Comparison of ENCODE assay signal across 24 cellular contexts in the genomic region with DNA sequence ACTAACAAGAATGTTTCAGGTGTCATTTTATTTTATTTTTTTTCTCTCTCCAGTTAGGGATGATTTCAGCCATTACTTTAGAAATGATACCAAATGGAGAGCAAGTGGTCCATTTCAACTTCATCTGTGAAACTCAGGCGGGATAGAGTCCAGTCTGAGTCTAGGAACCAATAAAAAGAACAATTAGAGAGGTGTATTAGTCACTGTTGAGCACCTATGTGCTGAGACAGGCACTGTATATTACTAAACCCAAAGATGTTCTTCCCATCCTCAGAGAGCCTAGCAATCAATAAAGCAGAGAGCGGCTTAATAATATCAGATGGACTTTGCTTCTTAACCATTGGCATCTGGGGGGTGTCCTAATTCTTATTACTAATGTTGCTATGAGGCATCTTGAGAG.
DNase-seq lines count a peak whose midpoint lies in the region; ATAC-seq, FAIRE-seq and TF ChIP-seq lines count a peak whose summit lies in the region.
"Had no signal": no experiment of that assay in that cellular context is flagged by ENCODE, and none has a peak within 500 bp of the region (broad histone marks: within the 10 kb centered on the region; RNA-seq: fewer than 3 reads in every experiment).

No MANE protein-coding gene starts in this region.

- intact Hi-C loops in HepG2 (cut with micrococcal nuclease; ENCODE audit: unreplicated experiment) (no loop called here), gastrocnemius medialis (cut with DNase I; ENCODE audit: low total_unique reads) (no loop called here), mucosa of descending colon (cut with DNase I, micrococcal nuclease) (no loop called here)

- WGBS in smooth muscle cell (ENCODE audit: low lambda C conversion rate): 88% methylated on average over 2 of the region's 2 CpGs
- WGBS in HepG2 (ENCODE audit: low lambda C conversion rate): 25% methylated on average over 2 of the region's 2 CpGs

- H3K27me3 ChIP-seq in Karpas-422 (ENCODE audit: low read length) (no peaks in the 10 kb centered on the region), smooth muscle cell (ENCODE audit: low read depth) (no peaks in the 10 kb centered on the region), HepG2 (ENCODE audit: control insufficient read depth in 1 of 2, insufficient read depth in 2 of 2, low read length in 2 of 2) (no peaks in the 10 kb centered on the region), gastrocnemius medialis (no peaks in the 10 kb centered on the region)
- H3K27me3 ChIP-seq: SJSA1 had no signal

- CTCF ChIA-PET in HepG2 (lab: Yijun Ruan, JAX; ENCODE audit: low intra/inter-chr PET ratio, low total read pairs): no interaction called here

- no peak for TF ChIP-seq POLR2A in HepG2 (IDR thresholded peaks at IDR 0.05; ENCODE audit: insufficient read depth in 1 of 2, low read depth in 2 of 2, low read length in 2 of 2)
- TF ChIP-seq POLR2A in gastrocnemius medialis (IDR thresholded peaks at IDR 0.05): no peak

- no peak for TF ChIP-seq RAD21 in HepG2 (CRISPR knock-in tag; IDR thresholded peaks at IDR 0.05)

- no peaks in the 10 kb centered on the region for H3K9me2 ChIP-seq in Karpas-422 (replicated peaks; ENCODE audit: insufficient read depth, low read length)

- H3K4me1 ChIP-seq in Karpas-422 (ENCODE audit: low read length): peaks cover 41% of the 10 kb centered on the region
- peaks cover 26% of the 10 kb centered on the region for H3K4me1 ChIP-seq in smooth muscle cell (ENCODE audit: low read depth)
- H3K4me1 ChIP-seq in HepG2 (ENCODE audit: insufficient read depth, low read length): no peaks in the 10 kb centered on the region
- H3K4me1 ChIP-seq in gastrocnemius medialis: no peaks in the 10 kb centered on the region
- H3K4me1 ChIP-seq in mucosa of descending colon (ENCODE audit: low read depth): no peaks in the 10 kb centered on the region
- H3K4me1 ChIP-seq: SJSA1 had no signal

- POLR2A ChIA-PET in HepG2 (lab: Yijun Ruan, JAX): no interaction called here

- H4K20me1 ChIP-seq in Karpas-422 (ENCODE audit: insufficient read depth, low read depth, low read length): no peaks in the 10 kb centered on the region
- H4K20me1 ChIP-seq in smooth muscle cell (ENCODE audit: low read depth): no peaks in the 10 kb centered on the region
- no peaks in the 10 kb centered on the region for H4K20me1 ChIP-seq in HepG2 (ENCODE audit: insufficient read depth, low read length)

- H3K9ac ChIP-seq in Karpas-422 (ENCODE audit: low read length) (peak overlapping the region; percentile 63), smooth muscle cell (ENCODE audit: low read depth) (no peak overlapping the region), HepG2 (ENCODE audit: insufficient read depth, low read depth, low read length) (no peak overlapping the region)
- H3K9ac ChIP-seq: KMS-11 had no signal

- H3F3A ChIP-seq in smooth muscle cell (ENCODE audit: low read depth): peaks cover 21% of the 10 kb centered on the region

- peak overlapping the region; percentile 87; the same call in 1 of the 2 replicates for H3K27ac ChIP-seq in Karpas-422 (ENCODE audit: low read length)
- peak overlapping the region; percentile 73 for H3K27ac ChIP-seq in smooth muscle cell (ENCODE audit: low read depth)
- no peak overlapping the region for H3K27ac ChIP-seq in HepG2 (ENCODE audit: extremely low read length, insufficient read depth, low read length)
- no peak overlapping the region for H3K27ac ChIP-seq in gastrocnemius medialis
- H3K27ac ChIP-seq: C4-2B, KMS-11, SJSA1 had no signal

- no peak for DNase-seq in Karpas-422
- DNase-seq in NCI-H82 (lab: John Stamatoyannopoulos, UW): peak; percentile 58
- no peak for DNase-seq in smooth muscle cell (lab: John Stamatoyannopoulos, UW; ENCODE audit: unreplicated experiment)
- no peak for DNase-seq in HepG2 (ENCODE audit: low spot score)
- no peak for DNase-seq in gastrocnemius medialis
- no peak for DNase-seq in mucosa of descending colon
- DNase-seq: Caco-2; CD8-positive, alpha-beta T cell; EL; GF-D8; HCEC 1CT; NCI-H1048; NCI-H1417; NCI-H1694; NCI-H2029 treated with DMSO at 0.1 percent for 48 hours; NCI-H2227 treated with DMSO at 0.1 percent for 48 hours; PC-3; Right ventricle myocardium superior had no signal

- H3K4me2 ChIP-seq in Karpas-422 (ENCODE audit: low read depth, low read length, poor library complexity, severe bottlenecking) (peak overlapping the region; percentile 85), smooth muscle cell (peak overlapping the region; percentile 25), HepG2 (ENCODE audit: low read depth, low read length) (no peak overlapping the region)
- H3K4me2 ChIP-seq: KMS-11 had no signal

- TF ChIP-seq CTCF in smooth muscle cell (IDR thresholded peaks at IDR 0.05; ENCODE audit: borderline replicate concordance, insufficient read depth, poor library complexity, severe bottlenecking): no peak
- TF ChIP-seq CTCF in HepG2 (CRISPR knock-in tag; IDR thresholded peaks at IDR 0.05): no peak
- TF ChIP-seq CTCF in gastrocnemius medialis (IDR thresholded peaks at IDR 0.05 in 4 of 5, conservative IDR thresholded peaks at IDR 0.05 in 1 of 5): no peak
- no peak for TF ChIP-seq CTCF in mucosa of descending colon (IDR thresholded peaks at IDR 0.05)

- peak; percentile 68 for ATAC-seq in esophagus mucosa
- ATAC-seq in HepG2: no peak
- no peak for ATAC-seq in gastrocnemius medialis
- no peak for ATAC-seq in mucosa of descending colon
- ATAC-seq: CD8-positive, alpha-beta T cell had no signal

- H3K79me2 ChIP-seq in Karpas-422 (ENCODE audit: low read length): no peaks in the 10 kb centered on the region
- no peaks in the 10 kb centered on the region for H3K79me2 ChIP-seq in smooth muscle cell (ENCODE audit: low read depth)
- no peaks in the 10 kb centered on the region for H3K79me2 ChIP-seq in HepG2 (ENCODE audit: insufficient read depth, low read length)

- in situ Hi-C loops in HepG2 (cut with HindIII; ENCODE audit: extremely low pct_ligation_motif_present, low pct_unique_long_range_greater_than_20kb): no loop called here
- in situ Hi-C loops in gastrocnemius medialis (cut with MboI; ENCODE audit: low sequenced_read_pairs in 4 of 4): no loop called here

- H2AFZ ChIP-seq in Karpas-422 (ENCODE audit: low read length) (peak overlapping the region; percentile 49; the same call in 1 of the 2 replicates), smooth muscle cell (ENCODE audit: low read depth) (no peak overlapping the region), HepG2 (ENCODE audit: low read length) (no peak overlapping the region)

- H3K4me3 ChIP-seq in Karpas-422 (ENCODE audit: low read length): no peak overlapping the region
- no peak overlapping the region for H3K4me3 ChIP-seq in smooth muscle cell
- H3K4me3 ChIP-seq in HepG2 (replicated peaks in 1 of 3; ENCODE audit: insufficient read depth in 1 of 3, low read depth in 2 of 3, low read length in 3 of 3): no peak overlapping the region
- no peak overlapping the region for H3K4me3 ChIP-seq in gastrocnemius medialis
- no peak overlapping the region for H3K4me3 ChIP-seq in mucosa of descending colon
- H3K4me3 ChIP-seq: SJSA1 had no signal

- peaks cover 10% of the 10 kb centered on the region; the same call in 1 of the 2 replicates for H3K9me3 ChIP-seq in Karpas-422 (ENCODE audit: low read length)
- H3K9me3 ChIP-seq in smooth muscle cell (replicated peaks; ENCODE audit: low read depth): peaks cover 10% of the 10 kb centered on the region
- H3K9me3 ChIP-seq in HepG2 (ENCODE audit: low read length): no peaks in the 10 kb centered on the region
- H3K9me3 ChIP-seq in gastrocnemius medialis: no peaks in the 10 kb centered on the region
- H3K9me3 ChIP-seq in mucosa of descending colon: no peaks in the 10 kb centered on the region
- H3K9me3 ChIP-seq: Caco-2, SJSA1 had no signal

- H3K36me3 ChIP-seq in Karpas-422 (ENCODE audit: insufficient read depth, low read length): no peaks in the 10 kb centered on the region
- no peaks in the 10 kb centered on the region for H3K36me3 ChIP-seq in smooth muscle cell (ENCODE audit: low read depth)
- no peaks in the 10 kb centered on the region for H3K36me3 ChIP-seq in HepG2 (replicated peaks in 1 of 2; ENCODE audit: control insufficient read depth in 1 of 2, insufficient read depth in 2 of 2, low read length in 2 of 2)
- no peaks in the 10 kb centered on the region for H3K36me3 ChIP-seq in gastrocnemius medialis
- H3K36me3 ChIP-seq in mucosa of descending colon (ENCODE audit: low read depth): no peaks in the 10 kb centered on the region
- H3K36me3 ChIP-seq: SJSA1 had no signal

- BruUV-seq in HepG2 (replicated peaks; lab: Mats Ljungman, UMichigan): no TSS peak

- TF ChIP-seq EP300 in HepG2 (IDR thresholded peaks at IDR 0.05; ENCODE audit: low read depth in 2 of 2, low read length in 2 of 2): no peak
- TF ChIP-seq EP300 in HepG2 (CRISPR knock-in tag; IDR thresholded peaks at IDR 0.05; ENCODE audit: borderline replicate concordance): no peak

- FAIRE-seq in HepG2 (lab: Jason Lieb, UNC): no peak
- FAIRE-seq: GM12892, H1 had no signal

TF ChIP-seq in HepG2, 621 proteins besides CTCF, POLR2A, EP300 and RAD21 (continues in another document):
- TF ChIP-seq ZNF121 (CRISPR knock-in tag; IDR thresholded peaks at IDR 0.05) (no peak), ZNF543 (CRISPR knock-in tag; IDR thresholded peaks at IDR 0.05) (no peak), ZNF558 (CRISPR knock-in tag; IDR thresholded peaks at IDR 0.05; ENCODE audit: borderline replicate concordance) (no peak), ONECUT2 (CRISPR knock-in tag; IDR thresholded peaks at IDR 0.05) (no peak), ZIK1 (CRISPR knock-in tag; IDR thresholded peaks at IDR 0.05; ENCODE audit: borderline replicate concordance, low read depth) (no peak), ZNF607 (CRISPR knock-in tag; IDR thresholded peaks at IDR 0.05; ENCODE audit: borderline replicate concordance) (no peak), ZFP36L1 (CRISPR knock-in tag; IDR thresholded peaks at IDR 0.05) (no peak)
- TF ChIP-seq, protein P1, sequence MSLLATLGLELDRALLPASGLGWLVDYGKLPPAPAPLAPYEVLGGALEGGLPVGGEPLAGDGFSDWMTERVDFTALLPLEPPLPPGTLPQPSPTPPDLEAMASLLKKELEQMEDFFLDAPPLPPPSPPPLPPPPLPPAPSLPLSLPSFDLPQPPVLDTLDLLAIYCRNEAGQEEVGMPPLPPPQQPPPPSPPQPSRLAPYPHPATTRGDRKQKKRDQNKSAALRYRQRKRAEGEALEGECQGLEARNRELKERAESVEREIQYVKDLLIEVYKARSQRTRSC (CRISPR knock-in tag; IDR thresholded peaks at IDR 0.05; ENCODE audit: low read depth): no peak
- TF ChIP-seq, protein P2, sequence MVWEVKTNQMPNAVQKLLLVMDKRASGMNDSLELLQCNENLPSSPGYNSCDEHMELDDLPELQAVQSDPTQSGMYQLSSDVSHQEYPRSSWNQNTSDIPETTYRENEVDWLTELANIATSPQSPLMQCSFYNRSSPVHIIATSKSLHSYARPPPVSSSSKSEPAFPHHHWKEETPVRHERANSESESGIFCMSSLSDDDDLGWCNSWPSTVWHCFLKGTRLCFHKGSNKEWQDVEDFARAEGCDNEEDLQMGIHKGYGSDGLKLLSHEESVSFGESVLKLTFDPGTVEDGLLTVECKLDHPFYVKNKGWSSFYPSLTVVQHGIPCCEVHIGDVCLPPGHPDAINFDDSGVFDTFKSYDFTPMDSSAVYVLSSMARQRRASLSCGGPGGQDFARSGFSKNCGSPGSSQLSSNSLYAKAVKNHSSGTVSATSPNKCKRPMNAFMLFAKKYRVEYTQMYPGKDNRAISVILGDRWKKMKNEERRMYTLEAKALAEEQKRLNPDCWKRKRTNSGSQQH (CRISPR knock-in tag; IDR thresholded peaks at IDR 0.05; ENCODE audit: low read depth): no peak

Comparison
In these comparisons a context has a peak if more than half of its experiments do, and no peak if none do; other contexts are left out.
1. H3K27ac ChIP-seq: peak in Karpas-422 (single experiment) and smooth muscle cell (single experiment); none in HepG2 (single experiment) and gastrocnemius medialis (0 of 4).